In genomic region chr4:152189451-152190179, GRCh38 we compare ENCODE assay signal across 11 cellular contexts.
DNase-seq lines count a peak whose midpoint lies in the region; ATAC-seq and TF ChIP-seq lines count a peak whose summit lies in the region.
"Had no signal": no experiment of that assay in that cellular context is flagged by ENCODE, and none has a peak within 500 bp of the region (broad histone marks: within the 10 kb centered on the region; RNA-seq: fewer than 3 reads in every experiment).

No MANE protein-coding gene starts in this region.

- H3K27me3 Mint-ChIP-seq in activated CD4-positive, alpha-beta T cell treated with anti-CD3 and anti-CD28 coated beads, Interleukin-2, amount 10 ng/mL, durations not matched to agents 24 days and 14 days: no peaks in the 10 kb centered on the region
- H3K27me3 Mint-ChIP-seq: activated naive CD8-positive, alpha-beta T cell treated with anti-CD3 and anti-CD28 coated beads, Interleukin-2, amount 10 ng/mL, durations not matched to agents 7 days and 5 days had no signal

- intact Hi-C loops in activated CD4-positive, alpha-beta T cell treated with anti-CD3 and anti-CD28 coated beads, Interleukin-2, amount 10 ng/mL, durations not matched to agents 24 days and 14 days (cut with micrococcal nuclease): no loop called here
- intact Hi-C loops in mucosa of descending colon (cut with DNase I, micrococcal nuclease): no loop called here

- peaks cover 16% of the 10 kb centered on the region for H3K9me3 Mint-ChIP-seq in activated CD4-positive, alpha-beta T cell treated with anti-CD3 and anti-CD28 coated beads, Interleukin-2, amount 10 ng/mL, durations not matched to agents 24 days and 14 days

- in situ Hi-C loops in GM13976 (cut with MboI; ENCODE audit: low sequenced_read_pairs, unreplicated experiment): no loop called here

- peaks cover 24% of the 10 kb centered on the region for H3K4me1 Mint-ChIP-seq in activated CD4-positive, alpha-beta T cell treated with anti-CD3 and anti-CD28 coated beads, Interleukin-2, amount 10 ng/mL, durations not matched to agents 24 days and 14 days

- no peak overlapping the region for H3K27ac ChIP-seq in WERI-Rb-1
- H3K27ac ChIP-seq: skin epidermis had no signal

- no peaks in the 10 kb centered on the region for H3K36me3 ChIP-seq in WERI-Rb-1
- no peaks in the 10 kb centered on the region for H3K36me3 ChIP-seq in mucosa of descending colon (ENCODE audit: low read depth)

- H3K9me3 ChIP-seq in WERI-Rb-1 (ENCODE audit: severe bottlenecking) (peaks cover 2% of the 10 kb centered on the region), mucosa of descending colon (no peaks in the 10 kb centered on the region)

- H3K4me3 ChIP-seq in WERI-Rb-1 (ENCODE audit: low read depth, low read length): no peak overlapping the region
- no peak overlapping the region for H3K4me3 ChIP-seq in mucosa of descending colon
- H3K4me3 ChIP-seq: skin epidermis had no signal

- peaks cover 74% of the 10 kb centered on the region for H3K27me3 ChIP-seq in WERI-Rb-1 (ENCODE audit: insufficient read depth, low read depth, severe bottlenecking)

- no peak overlapping the region for H3K4me3 Mint-ChIP-seq in activated CD4-positive, alpha-beta T cell treated with anti-CD3 and anti-CD28 coated beads, Interleukin-2, amount 10 ng/mL, durations not matched to agents 24 days and 14 days
- H3K4me3 Mint-ChIP-seq: activated naive CD8-positive, alpha-beta T cell treated with anti-CD3 and anti-CD28 coated beads, Interleukin-2, amount 10 ng/mL, durations not matched to agents 7 days and 5 days had no signal

- H3K27ac Mint-ChIP-seq in activated CD4-positive, alpha-beta T cell treated with anti-CD3 and anti-CD28 coated beads, Interleukin-2, amount 10 ng/mL, durations not matched to agents 24 days and 14 days: no peak overlapping the region
- H3K27ac Mint-ChIP-seq: activated naive CD8-positive, alpha-beta T cell treated with anti-CD3 and anti-CD28 coated beads, Interleukin-2, amount 10 ng/mL, durations not matched to agents 7 days and 5 days had no signal

- DNase-seq in GM13976 (ENCODE audit: low spot score) (peak; percentile 24), UCSD-AML1 (lab: John Stamatoyannopoulos, UW; ENCODE audit: unreplicated experiment) (peak; percentile 52), WERI-Rb-1 (no peak), mucosa of descending colon (no peak), NCI-H446 treated with DMSO at 0.1 percent for 48 hours (lab: John Stamatoyannopoulos, UW) (no peak)
- no peak for DNase-seq in activated CD4-positive, alpha-beta T cell treated with anti-CD3 and anti-CD28 coated beads, Interleukin-2, amount 10 ng/mL, durations not matched to agents 24 days and 14 days
- DNase-seq: activated naive CD8-positive, alpha-beta T cell treated with anti-CD3 and anti-CD28 coated beads, Interleukin-2, amount 10 ng/mL, durations not matched to agents 7 days and 5 days; NCI-H226 had no signal

- no peaks in the 10 kb centered on the region for H3K4me1 ChIP-seq in mucosa of descending colon (ENCODE audit: low read depth)

- TF ChIP-seq CTCF in GM13976 (IDR thresholded peaks at IDR 0.05; ENCODE audit: borderline replicate concordance, control extremely low read depth, extremely low read depth, insufficient read depth, missing control alignments) (no peak), WERI-Rb-1 (IDR thresholded peaks at IDR 0.05; ENCODE audit: low read depth, low read length) (no peak), mucosa of descending colon (IDR thresholded peaks at IDR 0.05) (no peak)

- ATAC-seq in GM21367 (IDR thresholded peaks at IDR 0.05; ENCODE audit: unreplicated experiment) (peak; percentile 53), HG03139 (IDR thresholded peaks at IDR 0.05; ENCODE audit: unreplicated experiment) (peak; percentile 75), mucosa of descending colon (no peak)

- no peaks in the 10 kb centered on the region for H3K36me3 Mint-ChIP-seq in activated CD4-positive, alpha-beta T cell treated with anti-CD3 and anti-CD28 coated beads, Interleukin-2, amount 10 ng/mL, durations not matched to agents 24 days and 14 days (ENCODE audit: low read depth)
- H3K36me3 Mint-ChIP-seq: activated naive CD8-positive, alpha-beta T cell treated with anti-CD3 and anti-CD28 coated beads, Interleukin-2, amount 10 ng/mL, durations not matched to agents 7 days and 5 days had no signal

Comparison
In these comparisons a context has a peak if more than half of its experiments do, and no peak if none do; other contexts are left out.
1. DNase-seq: peak in GM13976 (single experiment) and UCSD-AML1 (single experiment); none in activated CD4-positive, alpha-beta T cell treated with anti-CD3 and anti-CD28 coated beads, Interleukin-2, amount 10 ng/mL, durations not matched to agents 24 days and 14 days (single experiment), WERI-Rb-1 (single experiment), mucosa of descending colon (0 of 3) and NCI-H446 treated with DMSO at 0.1 percent for 48 hours (single experiment).